Comparison of ENCODE assay signal across 1 cellular context in the genomic region with DNA sequence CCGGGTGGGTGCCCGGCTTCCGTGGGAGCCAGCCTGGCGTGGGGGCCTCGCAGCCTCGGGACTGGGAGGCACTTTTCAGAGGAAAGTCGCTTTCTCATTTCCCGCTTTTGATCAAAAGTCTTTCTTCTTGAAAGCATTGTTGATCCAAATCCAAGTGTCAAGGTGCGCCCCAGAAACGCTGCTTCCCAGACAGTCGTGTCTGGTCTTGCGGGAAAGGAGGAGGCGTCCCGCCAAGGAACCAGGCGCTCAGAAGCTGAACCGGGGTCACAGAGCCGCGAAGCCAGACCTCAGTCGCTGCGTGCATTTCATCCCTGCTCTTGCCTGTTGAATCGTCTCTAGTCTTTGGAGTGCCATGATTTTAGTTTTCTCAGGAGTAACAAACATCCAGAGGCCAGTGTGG.
TF ChIP-seq lines count a peak whose summit lies in the region.

No MANE protein-coding gene starts in this region.

TF ChIP-seq in endothelial cell of umbilical vein, 7 proteins besides CTCF, POLR2A, EP300 and RAD21:
- no peak for TF ChIP-seq MAX (IDR thresholded peaks at IDR 0.05; ENCODE audit: insufficient read depth, insufficient read length)
- no peak for TF ChIP-seq POLR2AphosphoS5 (IDR thresholded peaks at IDR 0.05; ENCODE audit: insufficient read depth, low read depth, low read length)
- no peak for TF ChIP-seq FOS (IDR thresholded peaks at IDR 0.05; ENCODE audit: borderline replicate concordance, insufficient read depth, low read length)
- no peak for TF ChIP-seq EZH2 (IDR thresholded peaks at IDR 0.05; ENCODE audit: borderline replicate concordance, low read depth, low read length, severe bottlenecking)
- TF ChIP-seq MYC (IDR thresholded peaks at IDR 0.05; ENCODE audit: low read depth, low read length): no peak
- no peak for TF ChIP-seq GATA2 (IDR thresholded peaks at IDR 0.05; ENCODE audit: insufficient read depth, insufficient read length, low read depth, low read length)
- TF ChIP-seq JUN (IDR thresholded peaks at IDR 0.05; ENCODE audit: borderline replicate concordance, insufficient read depth, insufficient read length, low read depth): no peak
